ENCODE assay signal across 8 cellular contexts in genomic region chr6:150720774-150721233, GRCh38.
A peak's percentile ranks its signal among the peaks of the same experiment; 100 is the strongest.
DNase-seq lines count a peak whose midpoint lies in the region; ATAC-seq and TF ChIP-seq lines count a peak whose summit lies in the region.

No MANE protein-coding gene starts in this region.

- H3K9me3 ChIP-seq in body of pancreas: no peaks in the 10 kb centered on the region

- H3K27me3 ChIP-seq in body of pancreas: no peaks in the 10 kb centered on the region

- no peak for TF ChIP-seq POLR2A in body of pancreas (IDR thresholded peaks at IDR 0.05)

- TF ChIP-seq CTCF in body of pancreas (IDR thresholded peaks at IDR 0.05): no peak
- TF ChIP-seq CTCF in nephron progenitor cell (IDR thresholded peaks at IDR 0.05): no peak

- CTCF ChIA-PET in HEK293T (lab: Yijun Ruan, JAX): interaction anchor here (0.7 to 1.6 kb wide), 2 partner anchors 35 to 529 kb away, joined by 3 to 5 read pairs; no protein-coding TSS in a partner anchor

- peak; percentile 30 for DNase-seq in NK-92 treated with Interleukin-12 subunit alpha and Interleukin-12 subunit beta, amount 100 ng/mL, for 24 hours (lab: John Stamatoyannopoulos, UW)
- no peak for DNase-seq in NK-92 (lab: John Stamatoyannopoulos, UW; ENCODE audit: unreplicated experiment)
- DNase-seq in HEK293T (ENCODE audit: extremely low spot score): peak; percentile 47
- DNase-seq in NAMALWA (ENCODE audit: low spot score): peak; percentile 65
- DNase-seq in body of pancreas: no peak
- no peak for DNase-seq in nephron progenitor cell
- DNase-seq in GDM1 (lab: John Stamatoyannopoulos, UW): no peak
- DNase-seq in globus pallidus (ENCODE audit: low spot score): no peak

- POLR2A ChIA-PET in HEK293T (lab: Yijun Ruan, JAX): interaction anchor here (0.6 kb wide), 1 partner anchor 32 kb away, joined by 3 read pairs; no protein-coding TSS in a partner anchor

- peaks cover 48% of the 10 kb centered on the region for H3K4me1 Mint-ChIP-seq in nephron progenitor cell

- H3K36me3 Mint-ChIP-seq in nephron progenitor cell (ENCODE audit: low read depth): peaks cover 5% of the 10 kb centered on the region

- peaks cover 4% of the 10 kb centered on the region for H3K27me3 Mint-ChIP-seq in nephron progenitor cell (ENCODE audit: low read depth, poor library complexity)

- WGBS in body of pancreas, 2 donors: 21 to 22% methylated on average over 5 of the region's 5 CpGs

- intact Hi-C loops in body of pancreas (cut with DNase I): no loop called here

- peak overlapping the region; percentile 36 for H3K4me3 Mint-ChIP-seq in nephron progenitor cell

- peak; percentile 52 for ATAC-seq in body of pancreas

- H3K27ac ChIP-seq in body of pancreas: no peak overlapping the region

- H3K9me3 Mint-ChIP-seq in nephron progenitor cell: no peaks in the 10 kb centered on the region

- H3K4me1 ChIP-seq in body of pancreas: peaks cover 3% of the 10 kb centered on the region

- H3K27ac Mint-ChIP-seq in nephron progenitor cell: peak overlapping the region; percentile 3

- H3K4me3 ChIP-seq in body of pancreas: no peak overlapping the region

- no peaks in the 10 kb centered on the region for H3K36me3 ChIP-seq in body of pancreas (replicated peaks in 1 of 2; ENCODE audit: insufficient read depth in 1 of 2, low read depth in 2 of 2)

TF ChIP-seq in HEK293T, 16 proteins besides CTCF, POLR2A, EP300 and RAD21:
- TF ChIP-seq ZNF384 (IDR thresholded peaks at IDR 0.05) (no peak), SUZ12 (IDR thresholded peaks at IDR 0.05) (no peak), TARDBP (IDR thresholded peaks at IDR 0.05) (no peak), BHLHE40 (IDR thresholded peaks at IDR 0.05; ENCODE audit: borderline replicate concordance) (no peak), SP1 (IDR thresholded peaks at IDR 0.05) (no peak), ELF4 (IDR thresholded peaks at IDR 0.05) (no peak), CTBP1 (IDR thresholded peaks at IDR 0.05; ENCODE audit: borderline replicate concordance) (no peak), FOXM1 (IDR thresholded peaks at IDR 0.05; ENCODE audit: borderline replicate concordance) (no peak), FOXK2 (IDR thresholded peaks at IDR 0.05) (no peak), LEF1 (IDR thresholded peaks at IDR 0.05; ENCODE audit: borderline replicate concordance) (no peak), L3MBTL2 (conservative IDR thresholded peaks at IDR 0.05) (no peak), FOXA1 (IDR thresholded peaks at IDR 0.05) (no peak), NFRKB (IDR thresholded peaks at IDR 0.05) (no peak), PKNOX1 (IDR thresholded peaks at IDR 0.05) (no peak), HDGF (IDR thresholded peaks at IDR 0.05; ENCODE audit: borderline replicate concordance) (no peak), ARNT (IDR thresholded peaks at IDR 0.05) (no peak)

Comparison
In these comparisons a context has a peak if more than half of its experiments do, and no peak if none do; other contexts are left out.
1. DNase-seq: peak in NK-92 treated with Interleukin-12 subunit alpha and Interleukin-12 subunit beta, amount 100 ng/mL, for 24 hours (single experiment), HEK293T (single experiment) and NAMALWA (single experiment); none in NK-92 (single experiment), body of pancreas (0 of 4), nephron progenitor cell (single experiment), GDM1 (single experiment) and globus pallidus (single experiment).